Comparison of ENCODE assay signal across 18 cellular contexts in the genomic region with DNA sequence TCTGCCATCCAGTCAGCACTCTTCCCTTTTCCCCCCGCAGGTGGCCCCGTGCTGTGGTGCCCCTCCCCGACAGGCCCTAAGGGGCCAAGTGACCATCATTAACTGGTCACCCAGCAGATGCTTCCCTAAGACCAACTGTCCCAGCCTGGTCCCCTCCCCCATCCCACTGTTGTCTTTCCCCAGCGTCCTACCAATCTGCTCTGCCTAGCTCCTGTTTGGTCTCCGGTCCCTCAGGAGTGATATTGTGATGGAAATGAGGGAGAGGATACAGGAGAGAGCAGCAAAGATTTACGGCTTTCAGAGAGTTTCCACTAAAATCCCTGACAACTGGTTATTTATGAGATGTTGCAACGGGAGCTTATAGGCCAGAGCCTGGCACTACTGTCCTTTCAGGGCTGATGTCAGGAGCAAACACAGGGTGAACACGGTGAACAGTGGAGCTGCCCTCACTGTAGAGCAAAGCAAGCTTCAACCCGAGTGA. TPM values are rescaled to one million over a fixed set of nuclear protein-coding genes. Genes with fewer than 3 reads are reported as not detected.
DNase-seq lines count a peak whose midpoint lies in the region; ATAC-seq and TF ChIP-seq lines count a peak whose summit lies in the region.
"Had no signal": no experiment of that assay in that cellular context is flagged by ENCODE, and none has a peak within 500 bp of the region (broad histone marks: within the 10 kb centered on the region; RNA-seq: fewer than 3 reads in every experiment).

No MANE protein-coding gene starts in this region.

- TF ChIP-seq CTCF in Caco-2 (IDR thresholded peaks at IDR 0.05; ENCODE audit: insufficient read depth in 1 of 2, low read depth in 1 of 2, low read length in 1 of 2, severe bottlenecking in 1 of 2, unreplicated experiment in 1 of 2) (no peak), mesothelial cell of epicardium (IDR thresholded peaks at IDR 0.05; ENCODE audit: unreplicated experiment) (no peak), right atrium auricular region (IDR thresholded peaks at IDR 0.05) (no peak), suprapubic skin (IDR thresholded peaks at IDR 0.05) (no peak)

- POLR2A ChIA-PET in Caco-2 (lab: Charles Lee) = no interaction called here

- WGBS in HUES64 = 4% methylated on average over 9 of the region's 9 CpGs
- 49% methylated on average over 9 of the region's 9 CpGs for WGBS in suprapubic skin

- H3K4me3 ChIP-seq in Caco-2 (ENCODE audit: low read depth, low read length) (no peak overlapping the region), HUES64 (ENCODE audit: low read length) (peak overlapping the region; percentile 20), right atrium auricular region (no peak overlapping the region), suprapubic skin (no peak overlapping the region)
- H3K4me3 ChIP-seq: heart right ventricle had no signal

- H3K27ac Mint-ChIP-seq in Caco-2 (ENCODE audit: unreplicated experiment) (no peak overlapping the region), mesothelial cell of epicardium (no peak overlapping the region)
- H3K27ac Mint-ChIP-seq: stimulated activated naive CD8-positive, alpha-beta T cell treated with anti-CD3 and anti-CD28 coated beads, Interleukin-15, Interleukin-2, amounts not matched to agents 100 ng/mL and 50 ng/mL, for 24 hours had no signal

- no peaks in the 10 kb centered on the region for H3K36me3 ChIP-seq in Caco-2 (ENCODE audit: control insufficient read depth, insufficient read depth, low read length)
- H3K36me3 ChIP-seq in HUES64 (ENCODE audit: insufficient read depth, low read length) = no peaks in the 10 kb centered on the region
- no peaks in the 10 kb centered on the region for H3K36me3 ChIP-seq in right atrium auricular region
- H3K36me3 ChIP-seq in suprapubic skin = no peaks in the 10 kb centered on the region
- H3K36me3 ChIP-seq: heart right ventricle, left ventricle myocardium inferior had no signal

- no peak for TF ChIP-seq EP300 in suprapubic skin (IDR thresholded peaks at IDR 0.05)

- H3K27ac ChIP-seq in HUES64 (ENCODE audit: low read depth, low read length) = peak overlapping the region; percentile 84; the same call in 1 of the 2 replicates
- H3K27ac ChIP-seq in right atrium auricular region = no peak overlapping the region
- no peak overlapping the region for H3K27ac ChIP-seq in suprapubic skin
- H3K27ac ChIP-seq: epithelial cell of prostate, heart right ventricle, left ventricle myocardium inferior had no signal

- no TSS peak for BruUV-seq in Caco-2 (replicated peaks; lab: Mats Ljungman, UMichigan)

- H3K9me3 Mint-ChIP-seq in Caco-2 (ENCODE audit: unreplicated experiment) (no peaks in the 10 kb centered on the region), mesothelial cell of epicardium (no peaks in the 10 kb centered on the region)
- H3K9me3 Mint-ChIP-seq: CD8-positive, alpha-beta memory T cell; stimulated activated naive CD8-positive, alpha-beta T cell treated with anti-CD3 and anti-CD28 coated beads, Interleukin-15, Interleukin-2, amounts not matched to agents 100 ng/mL and 50 ng/mL, for 24 hours had no signal

- DNase-seq in Caco-2 (no peak), amniotic epithelial cell (ENCODE audit: low read depth) (peak; percentile 45), mesothelial cell of epicardium (ENCODE audit: low spot score in 2 of 2, unreplicated experiment in 2 of 2) (no peak), right atrium auricular region (ENCODE audit: low spot score) (no peak), suprapubic skin (ENCODE audit: low spot score in 2 of 2) (no peak)
- no peak for DNase-seq in activated naive CD4-positive, alpha-beta T cell (lab: John Stamatoyannopoulos, UW)
- DNase-seq: activated CD4-positive, CD25-positive, alpha-beta regulatory T cell treated with anti-CD3 and anti-CD28 coated beads, Interleukin-2, amount 50 U/mL, for 72 hours; CD8-positive, alpha-beta memory T cell; cerebellar nuclear complex; GOT3; heart right ventricle; left ventricle myocardium inferior; NCI-H2171; small intestine had no signal

- CTCF ChIA-PET in Caco-2 (lab: Charles Lee) = interaction anchor here (0.5 to 31.3 kb wide), 6 partner anchors 10 to 242 kb away, joined by 3 to 1184 read pairs (median 5); no protein-coding TSS in a partner anchor

- H3K27me3 Mint-ChIP-seq in Caco-2 (ENCODE audit: insufficient read depth, unreplicated experiment) = peaks cover 2% of the 10 kb centered on the region
- H3K27me3 Mint-ChIP-seq in mesothelial cell of epicardium (ENCODE audit: low read depth) = peaks cover 60% of the 10 kb centered on the region

- H3K9me3 ChIP-seq in Caco-2 = no peaks in the 10 kb centered on the region
- H3K9me3 ChIP-seq in HUES64 (ENCODE audit: insufficient read depth, low read depth, low read length) = no peaks in the 10 kb centered on the region
- H3K9me3 ChIP-seq in right atrium auricular region = no peaks in the 10 kb centered on the region
- no peaks in the 10 kb centered on the region for H3K9me3 ChIP-seq in suprapubic skin
- H3K9me3 ChIP-seq: heart right ventricle, left ventricle myocardium inferior had no signal

- no peak for TF ChIP-seq POLR2A in suprapubic skin (IDR thresholded peaks at IDR 0.05)

- H3K4me3 Mint-ChIP-seq in Caco-2 (ENCODE audit: unreplicated experiment) (peak overlapping the region; percentile 8), mesothelial cell of epicardium (peak overlapping the region; percentile 36)

- H3K4me1 ChIP-seq in Caco-2 (peaks cover 10% of the 10 kb centered on the region), HUES64 (ENCODE audit: insufficient read depth, low read length) (peaks cover 18% of the 10 kb centered on the region), right atrium auricular region (peaks cover 0 to 13% of the 10 kb centered on the region in 2 donors), suprapubic skin (peaks cover 16% of the 10 kb centered on the region)

- intact Hi-C loops in Caco-2 (cut with micrococcal nuclease; ENCODE audit: unreplicated experiment) = no loop called here

- H3K27me3 ChIP-seq in Caco-2 (replicated peaks; ENCODE audit: control insufficient read depth, insufficient read depth, low read length) (no peaks in the 10 kb centered on the region), HUES64 (ENCODE audit: insufficient read depth, low read length) (peaks cover 18% of the 10 kb centered on the region), right atrium auricular region (no peaks in the 10 kb centered on the region), suprapubic skin (peaks cover 5% of the 10 kb centered on the region)

- H3K36me3 Mint-ChIP-seq in Caco-2 (ENCODE audit: insufficient read depth, unreplicated experiment) = no peaks in the 10 kb centered on the region
- no peaks in the 10 kb centered on the region for H3K36me3 Mint-ChIP-seq in mesothelial cell of epicardium
- H3K36me3 Mint-ChIP-seq: CD8-positive, alpha-beta memory T cell had no signal

- ATAC-seq in GM21737 (IDR thresholded peaks at IDR 0.05; ENCODE audit: unreplicated experiment) = no peak
- ATAC-seq: heart right ventricle had no signal

- peaks cover 12% of the 10 kb centered on the region for H3K4me1 Mint-ChIP-seq in Caco-2 (ENCODE audit: low read depth, unreplicated experiment)
- peaks cover 10% of the 10 kb centered on the region for H3K4me1 Mint-ChIP-seq in mesothelial cell of epicardium

- H3K9ac ChIP-seq in HUES64 (ENCODE audit: low read depth, low read length) = 0 out of 2 replicates have a peak overlapping the region, but pooled peaks have one; percentile 11

RNA-seq across cellular contexts. Expression of gene TTLL6, which starts 1.4 kb away (rescaled TPM):
- total RNA-seq in Caco-2 (2022) (0.16 and 0.81 TPM in 2 replicates), mesothelial cell of epicardium (not detected in 3 replicates), right atrium auricular region (not detected), suprapubic skin (not detected)
- 0.70 TPM for polyA plus RNA-seq in HUES64 (2013, experiment 1 of 2)
- polyA plus RNA-seq in HUES64 (2013, experiment 2 of 2) = 1.4 TPM
- total RNA-seq: CD8-positive, alpha-beta memory T cell; left ventricle myocardium inferior had no signal
- polyA plus RNA-seq: CD8-positive, alpha-beta memory T cell had no signal

RNA-seq across cellular contexts. Expression of gene CALCOCO2, which starts 12.4 kb away (rescaled TPM):
- total RNA-seq in Caco-2 (2022) = 233 and 251 TPM in 2 replicates
- polyA plus RNA-seq in HUES64 (2013, experiment 1 of 2) = 17.3 TPM
- polyA plus RNA-seq in HUES64 (2013, experiment 2 of 2) = 22.2 TPM
- total RNA-seq in mesothelial cell of epicardium = 55.2 to 56.6 TPM (median 56.6 TPM) in 3 replicates
- total RNA-seq in right atrium auricular region = 100 to 1,000 TPM; 112 to 152 TPM
- 100 to 1,000 TPM in 2 of 4 donors, 10 to 100 TPM in 2; 87.2 to 133 (median 102) TPM for total RNA-seq in suprapubic skin
